Comparison of ENCODE assay signal across 14 cellular contexts in genomic region chr2:16090650-16091575, GRCh38.
A peak's percentile ranks its signal among the peaks of the same experiment; 100 is the strongest.
DNase-seq lines count a peak whose midpoint lies in the region; ATAC-seq and TF ChIP-seq lines count a peak whose summit lies in the region.
"Had no signal": no experiment of that assay in that cellular context is flagged by ENCODE, and none has a peak within 500 bp of the region (broad histone marks: within the 10 kb centered on the region; RNA-seq: fewer than 3 reads in every experiment).

No MANE protein-coding gene starts in this region.

- H3F3A ChIP-seq in neural progenitor cell (ENCODE audit: low read depth): no peaks in the 10 kb centered on the region

- no peak overlapping the region for H3K4me2 ChIP-seq in neural progenitor cell
- H3K4me2 ChIP-seq: BLaER1 had no signal

- no peak for ATAC-seq in GM21423 (IDR thresholded peaks at IDR 0.05; ENCODE audit: unreplicated experiment)

- peaks cover 3% of the 10 kb centered on the region; the same call in 1 of the 2 replicates for H3K9me3 ChIP-seq in SJCRH30 (replicated peaks)
- no peaks in the 10 kb centered on the region for H3K9me3 ChIP-seq in neural progenitor cell (ENCODE audit: low read depth)
- H3K9me3 ChIP-seq: BLaER1 had no signal

- H3K4me1 ChIP-seq in SJCRH30 (0 out of 2 replicates have a peak, but pooled peaks cover 5% of the 10 kb centered on the region), neural progenitor cell (peaks cover 16% of the 10 kb centered on the region)

- no peak for TF ChIP-seq CTCF in neural progenitor cell (IDR thresholded peaks at IDR 0.05)

- no peak overlapping the region for H3K9ac ChIP-seq in neural progenitor cell
- H3K9ac ChIP-seq: BLaER1 had no signal

- no peaks in the 10 kb centered on the region for H3K36me3 Mint-ChIP-seq in neural progenitor cell
- H3K36me3 Mint-ChIP-seq: CD8-positive, alpha-beta memory T cell had no signal

- peaks cover 38% of the 10 kb centered on the region for H3K4me1 Mint-ChIP-seq in neural progenitor cell
- H3K4me1 Mint-ChIP-seq: CD8-positive, alpha-beta memory T cell had no signal

- no peak overlapping the region for H3K27ac ChIP-seq in SJCRH30
- no peak overlapping the region for H3K27ac ChIP-seq in neural progenitor cell
- H3K27ac ChIP-seq: BLaER1 had no signal

- H3K27me3 ChIP-seq in SJCRH30 (no peaks in the 10 kb centered on the region), neural progenitor cell (no peaks in the 10 kb centered on the region)
- H3K27me3 ChIP-seq: BLaER1 had no signal

- H3K4me3 ChIP-seq in SJCRH30: no peak overlapping the region
- no peak overlapping the region for H3K4me3 ChIP-seq in neural progenitor cell
- H3K4me3 ChIP-seq: BLaER1 had no signal

- H3K36me3 ChIP-seq in SJCRH30 (no peaks in the 10 kb centered on the region), neural progenitor cell (no peaks in the 10 kb centered on the region)
- H3K36me3 ChIP-seq: BLaER1 had no signal

- peaks cover 9% of the 10 kb centered on the region for H3K9me3 Mint-ChIP-seq in neural progenitor cell

- DNase-seq in NCI-H748 (lab: John Stamatoyannopoulos, UW; ENCODE audit: unreplicated experiment): peak; percentile 17
- DNase-seq in NCI-H748 treated with DMSO at 0.1 percent for 48 hours (lab: John Stamatoyannopoulos, UW): no peak
- peak; percentile 37 for DNase-seq in COLO829 (ENCODE audit: low spot score)
- peak; percentile 58 to 74 for DNase-seq in SJCRH30
- DNase-seq in neural progenitor cell (ENCODE audit: low spot score): no peak
- DNase-seq in SW480 (ENCODE audit: low spot score): no peak
- DNase-seq in inferior parietal cortex (ENCODE audit: extremely low spot score): no peak
- DNase-seq: 8988T; AML-193; Calu3; CD8-positive, alpha-beta memory T cell; DMS 273 treated with DMSO at 0.1 percent for 48 hours had no signal

- no peak overlapping the region for H3K4me3 Mint-ChIP-seq in neural progenitor cell
- H3K4me3 Mint-ChIP-seq: CD8-positive, alpha-beta memory T cell had no signal

- H3K79me2 ChIP-seq in neural progenitor cell (ENCODE audit: low read depth): no peaks in the 10 kb centered on the region

- no peak overlapping the region for H2AFZ ChIP-seq in neural progenitor cell (replicated peaks)

- H3K27ac Mint-ChIP-seq in neural progenitor cell: peak overlapping the region; percentile 62
- H3K27ac Mint-ChIP-seq: CD8-positive, alpha-beta memory T cell had no signal

- H3K27me3 Mint-ChIP-seq in neural progenitor cell (ENCODE audit: insufficient read depth, low read depth): peaks cover 8% of the 10 kb centered on the region

- H4K20me1 ChIP-seq in neural progenitor cell (ENCODE audit: low read depth): no peaks in the 10 kb centered on the region
- H4K20me1 ChIP-seq: BLaER1 had no signal

Comparison
In these comparisons a context has a peak if more than half of its experiments do, and no peak if none do; other contexts are left out.
1. DNase-seq: peak in NCI-H748 (single experiment), COLO829 (single experiment) and SJCRH30 (2 of 2); none in NCI-H748 treated with DMSO at 0.1 percent for 48 hours (single experiment), neural progenitor cell (single experiment), SW480 (single experiment) and inferior parietal cortex (single experiment).